In the genomic region with DNA sequence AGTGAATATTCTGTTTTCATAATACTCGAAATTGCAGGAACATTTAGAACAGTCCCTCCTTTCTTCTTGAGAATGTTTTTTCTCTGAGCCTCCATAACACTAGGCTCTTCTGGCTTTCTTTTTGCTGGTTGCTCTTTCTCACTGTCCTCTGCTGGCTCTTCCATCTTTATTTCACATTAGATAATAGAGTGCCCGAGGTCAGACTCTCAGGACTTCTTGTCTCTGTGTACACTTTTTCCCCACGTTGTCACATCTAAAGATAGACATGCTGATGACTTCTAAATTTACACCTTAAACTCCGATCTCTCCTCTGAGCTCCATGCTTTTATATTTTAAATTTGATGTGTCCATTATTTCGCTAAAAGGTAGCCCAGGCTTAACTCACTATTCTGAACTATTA, we compare ENCODE assay signal across 1 cellular context.
TF ChIP-seq lines count a peak whose summit lies in the region.

No MANE protein-coding gene starts in this region.

TF ChIP-seq in K562, 482 proteins besides CTCF, POLR2A, EP300 and RAD21:
- TF ChIP-seq PRMT5 (CRISPR knock-in tag; IDR thresholded peaks at IDR 0.05) (no peak), NR1H2 (CRISPR knock-in tag; IDR thresholded peaks at IDR 0.05) (no peak), ZNF12 (CRISPR knock-in tag; IDR thresholded peaks at IDR 0.05) (no peak), JUN (IDR thresholded peaks at IDR 0.05; ENCODE audit: borderline replicate concordance, low read depth, low read length) (no peak), JUN (CRISPR knock-in tag; IDR thresholded peaks at IDR 0.05; ENCODE audit: borderline replicate concordance) (no peak), YY1 (IDR thresholded peaks at IDR 0.05; ENCODE audit: borderline replicate concordance in 1 of 3, control insufficient read depth in 1 of 3, extremely low read depth in 1 of 3, insufficient read depth in 3 of 3, insufficient read length in 1 of 3, insufficient replicate concordance in 2 of 3, low read depth in 1 of 3, low read length in 2 of 3) (no peak), POLR2B (IDR thresholded peaks at IDR 0.05; ENCODE audit: low read depth, partially characterized antibody) (no peak)
- TF ChIP-seq, protein P1, sequence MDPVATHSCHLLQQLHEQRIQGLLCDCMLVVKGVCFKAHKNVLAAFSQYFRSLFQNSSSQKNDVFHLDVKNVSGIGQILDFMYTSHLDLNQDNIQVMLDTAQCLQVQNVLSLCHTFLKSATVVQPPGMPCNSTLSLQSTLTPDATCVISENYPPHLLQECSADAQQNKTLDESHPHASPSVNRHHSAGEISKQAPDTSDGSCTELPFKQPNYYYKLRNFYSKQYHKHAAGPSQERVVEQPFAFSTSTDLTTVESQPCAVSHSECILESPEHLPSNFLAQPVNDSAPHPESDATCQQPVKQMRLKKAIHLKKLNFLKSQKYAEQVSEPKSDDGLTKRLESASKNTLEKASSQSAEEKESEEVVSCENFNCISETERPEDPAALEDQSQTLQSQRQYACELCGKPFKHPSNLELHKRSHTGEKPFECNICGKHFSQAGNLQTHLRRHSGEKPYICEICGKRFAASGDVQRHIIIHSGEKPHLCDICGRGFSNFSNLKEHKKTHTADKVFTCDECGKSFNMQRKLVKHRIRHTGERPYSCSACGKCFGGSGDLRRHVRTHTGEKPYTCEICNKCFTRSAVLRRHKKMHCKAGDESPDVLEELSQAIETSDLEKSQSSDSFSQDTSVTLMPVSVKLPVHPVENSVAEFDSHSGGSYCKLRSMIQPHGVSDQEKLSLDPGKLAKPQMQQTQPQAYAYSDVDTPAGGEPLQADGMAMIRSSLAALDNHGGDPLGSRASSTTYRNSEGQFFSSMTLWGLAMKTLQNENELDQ (CRISPR knock-in tag; IDR thresholded peaks at IDR 0.05; ENCODE audit: borderline replicate concordance), result no peak
- TF ChIP-seq, protein P2, sequence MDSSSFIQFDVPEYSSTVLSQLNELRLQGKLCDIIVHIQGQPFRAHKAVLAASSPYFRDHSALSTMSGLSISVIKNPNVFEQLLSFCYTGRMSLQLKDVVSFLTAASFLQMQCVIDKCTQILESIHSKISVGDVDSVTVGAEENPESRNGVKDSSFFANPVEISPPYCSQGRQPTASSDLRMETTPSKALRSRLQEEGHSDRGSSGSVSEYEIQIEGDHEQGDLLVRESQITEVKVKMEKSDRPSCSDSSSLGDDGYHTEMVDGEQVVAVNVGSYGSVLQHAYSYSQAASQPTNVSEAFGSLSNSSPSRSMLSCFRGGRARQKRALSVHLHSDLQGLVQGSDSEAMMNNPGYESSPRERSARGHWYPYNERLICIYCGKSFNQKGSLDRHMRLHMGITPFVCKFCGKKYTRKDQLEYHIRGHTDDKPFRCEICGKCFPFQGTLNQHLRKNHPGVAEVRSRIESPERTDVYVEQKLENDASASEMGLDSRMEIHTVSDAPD (CRISPR knock-in tag; IDR thresholded peaks at IDR 0.05), result no peak
- TF ChIP-seq, protein P3, sequence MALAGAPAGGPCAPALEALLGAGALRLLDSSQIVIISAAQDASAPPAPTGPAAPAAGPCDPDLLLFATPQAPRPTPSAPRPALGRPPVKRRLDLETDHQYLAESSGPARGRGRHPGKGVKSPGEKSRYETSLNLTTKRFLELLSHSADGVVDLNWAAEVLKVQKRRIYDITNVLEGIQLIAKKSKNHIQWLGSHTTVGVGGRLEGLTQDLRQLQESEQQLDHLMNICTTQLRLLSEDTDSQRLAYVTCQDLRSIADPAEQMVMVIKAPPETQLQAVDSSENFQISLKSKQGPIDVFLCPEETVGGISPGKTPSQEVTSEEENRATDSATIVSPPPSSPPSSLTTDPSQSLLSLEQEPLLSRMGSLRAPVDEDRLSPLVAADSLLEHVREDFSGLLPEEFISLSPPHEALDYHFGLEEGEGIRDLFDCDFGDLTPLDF (CRISPR knock-in tag; IDR thresholded peaks at IDR 0.05), result no peak
TF ChIP-seq in K562: peak in this region for 0.
